15 cellular contexts compared by ENCODE assay signal in the genomic region with DNA sequence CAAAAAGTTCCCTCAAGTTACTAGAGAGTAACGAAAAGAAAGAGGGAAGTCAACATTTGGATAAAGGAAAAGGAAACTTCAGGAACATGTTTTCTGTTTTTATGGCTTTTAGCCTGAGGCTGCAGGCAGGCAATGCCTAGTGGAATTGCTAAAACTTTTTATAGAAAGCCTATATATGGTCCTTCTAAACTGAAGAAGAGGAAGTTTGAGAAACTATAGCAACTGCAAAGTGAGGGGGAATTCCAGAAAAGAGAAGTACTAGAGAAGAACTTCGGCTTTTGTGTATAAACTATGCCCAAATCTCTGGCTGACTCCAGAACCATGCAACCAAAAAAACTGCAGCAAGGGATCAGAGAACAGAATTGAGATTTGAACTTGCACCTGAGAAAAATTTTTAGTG.
A peak's percentile ranks its signal among the peaks of the same experiment; 100 is the strongest.
DNase-seq lines count a peak whose midpoint lies in the region; ATAC-seq and TF ChIP-seq lines count a peak whose summit lies in the region.
"Had no signal": no experiment of that assay in that cellular context is flagged by ENCODE, and none has a peak within 500 bp of the region (broad histone marks: within the 10 kb centered on the region; RNA-seq: fewer than 3 reads in every experiment).

No MANE protein-coding gene starts in this region.

- intact Hi-C loops in left lung (cut with DNase I): no loop called here

- no peaks in the 10 kb centered on the region for H3K27me3 ChIP-seq in left lung
- H3K27me3 ChIP-seq: suprapubic skin had no signal

- TF ChIP-seq CTCF in left lung (IDR thresholded peaks at IDR 0.05): no peak

- no peaks in the 10 kb centered on the region for H3K36me3 ChIP-seq in left lung
- H3K36me3 ChIP-seq: MG63, suprapubic skin had no signal

- H3K27ac ChIP-seq in left lung: no peak overlapping the region
- H3K27ac ChIP-seq: suprapubic skin had no signal

- DNase-seq in globus pallidus (ENCODE audit: low spot score) (peak; percentile 30), left lung (no peak), mucosa of gallbladder (ENCODE audit: low spot score) (no peak)
- DNase-seq in effector CD4-positive, alpha-beta T cell: no peak
- DNase-seq: activated naive CD8-positive, alpha-beta T cell treated with anti-CD3 and anti-CD28 coated beads, Interleukin-2, amount 10 ng/mL, durations not matched to agents 7 days and 5 days; effector CD8-positive, alpha-beta T cell; MG63; natural killer cell had no signal

- peaks cover 0 to 9% of the 10 kb centered on the region in 2 donors for H3K9me3 ChIP-seq in left lung
- H3K9me3 ChIP-seq: MG63 had no signal

- ATAC-seq in GM18858 (IDR thresholded peaks at IDR 0.05; ENCODE audit: unreplicated experiment) (peak; percentile 99), HG02588 (IDR thresholded peaks at IDR 0.05; ENCODE audit: unreplicated experiment) (peak; percentile 91), HG03575 (IDR thresholded peaks at IDR 0.05; ENCODE audit: extremely low read depth, insufficient number of reproducible peaks, low FRiP score, unreplicated experiment) (peak; percentile 92), left lung (no peak), HG03460 (IDR thresholded peaks at IDR 0.05; ENCODE audit: unreplicated experiment) (no peak)
- ATAC-seq: HCT116, natural killer cell, Panc1 had no signal

- no peaks in the 10 kb centered on the region for H3K4me1 ChIP-seq in left lung
- H3K4me1 ChIP-seq: suprapubic skin had no signal

- H3K4me3 ChIP-seq in left lung: no peak overlapping the region
- H3K4me3 ChIP-seq: MG63, suprapubic skin had no signal

Comparison
In these comparisons a context has a peak if more than half of its experiments do, and no peak if none do; other contexts are left out.
1. ATAC-seq: peak in GM18858 (single experiment), HG02588 (single experiment) and HG03575 (single experiment); none in left lung (single experiment) and HG03460 (single experiment).